11 cellular contexts compared by ENCODE assay signal in the genomic region with DNA sequence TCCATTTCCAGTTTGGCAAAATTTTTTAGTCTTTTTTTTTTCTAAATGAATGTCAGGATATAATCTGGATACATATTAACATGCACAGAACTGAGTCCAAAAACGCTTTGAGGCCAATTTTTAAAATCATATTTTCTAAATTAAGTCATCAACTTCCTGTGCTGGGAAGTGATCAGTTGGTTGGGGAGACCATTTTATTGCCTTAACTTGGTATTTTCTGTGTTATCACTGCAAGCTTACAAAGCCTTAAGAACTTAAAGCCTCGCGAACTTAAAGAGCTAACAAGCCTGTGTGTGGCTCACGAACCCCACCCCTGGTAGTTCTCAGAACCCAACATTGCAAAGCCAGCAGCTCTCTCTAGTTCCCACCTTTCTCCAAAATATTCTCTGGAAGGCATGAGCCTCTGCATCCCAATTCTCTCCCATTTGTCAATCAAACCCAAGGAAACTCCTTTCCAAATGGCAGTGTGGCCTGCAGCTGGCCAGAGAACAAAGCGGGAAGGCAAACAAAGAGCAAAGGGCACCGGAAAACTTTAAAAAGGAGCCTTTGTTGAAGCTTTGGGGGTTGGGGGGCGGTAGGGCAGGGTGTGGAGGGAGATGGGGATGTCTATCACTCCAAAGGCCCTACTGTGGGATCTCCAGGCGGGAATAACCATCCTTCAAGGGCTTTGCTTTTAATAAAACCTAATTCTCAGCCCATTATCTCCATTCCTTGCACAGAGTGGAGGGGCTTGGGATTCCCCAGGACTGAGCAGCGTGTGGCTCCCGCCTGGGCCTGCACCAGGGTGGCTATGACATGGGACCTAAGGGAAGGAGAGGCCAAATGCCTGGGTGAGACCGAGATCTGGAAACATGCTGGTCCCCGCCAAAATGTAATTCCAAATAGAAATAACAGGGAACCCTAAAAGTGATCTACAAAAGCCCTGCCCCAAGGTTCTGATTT.
DNase-seq lines count a peak whose midpoint lies in the region; ATAC-seq, FAIRE-seq and TF ChIP-seq lines count a peak whose summit lies in the region.
"Had no signal": no experiment of that assay in that cellular context is flagged by ENCODE, and none has a peak within 500 bp of the region (broad histone marks: within the 10 kb centered on the region; RNA-seq: fewer than 3 reads in every experiment).

No MANE protein-coding gene starts in this region.

- TF ChIP-seq RAD21 in K562 (CRISPR knock-in tag; conservative IDR thresholded peaks at IDR 0.05 in 1 of 2, IDR thresholded peaks at IDR 0.05 in 1 of 2), result no peak

- TF ChIP-seq EP300 in K562 (IDR thresholded peaks at IDR 0.05; ENCODE audit: low read length), result no peak

- peaks cover 60% of the 10 kb centered on the region for H3K79me2 ChIP-seq in K562 (ENCODE audit: control insufficient read depth, insufficient read depth, low read length)

- H3K9me1 ChIP-seq in K562 (ENCODE audit: control insufficient read depth, insufficient read depth, low read length), result no peaks in the 10 kb centered on the region

- H2AFZ ChIP-seq in K562 (ENCODE audit: low read depth, low read length) (no peak overlapping the region), neuronal stem cell (ENCODE audit: low read length) (no peak overlapping the region)

- intact Hi-C loops in K562 (cut with micrococcal nuclease) (no loop called here), dorsolateral prefrontal cortex (cut with DNase I) (no loop called here)

- H3K79me1 ChIP-seq in neuronal stem cell (ENCODE audit: low read depth, low read length), result peaks cover 7% of the 10 kb centered on the region

- WGBS in K562 (ENCODE audit: insufficient coverage, low coverage, missing lambda C conversion rate), result 68% methylated on average over 12 of the region's 12 CpGs
- no CpG with 5 or more reads among the region's 12 CpGs for WGBS in neuronal stem cell (ENCODE audit: extremely low coverage in 2 of 2, insufficient read length in 2 of 2, insufficient replicate concordance in 1 of 2), 2 donors

- H3K27me3 ChIP-seq in K562 (ENCODE audit: control insufficient read depth in 2 of 2, insufficient read depth in 2 of 2, low read length in 2 of 2), result no peaks in the 10 kb centered on the region
- H3K27me3 ChIP-seq in iPS-18a (ENCODE audit: control insufficient read depth, insufficient read depth, low read length), result peaks cover 64% of the 10 kb centered on the region
- no peaks in the 10 kb centered on the region for H3K27me3 ChIP-seq in neuronal stem cell (ENCODE audit: control insufficient read depth in 3 of 3, insufficient read depth in 3 of 3, low read depth in 1 of 3, low read length in 3 of 3)
- H3K27me3 ChIP-seq in dorsolateral prefrontal cortex, result no peaks in the 10 kb centered on the region
- H3K27me3 ChIP-seq in WERI-Rb-1 (ENCODE audit: insufficient read depth, low read depth, severe bottlenecking), result no peaks in the 10 kb centered on the region

- CTCF ChIA-PET in K562 (lab: Yijun Ruan, JAX; ENCODE audit: low intra/inter-chr PET ratio), result no interaction called here

- H3K9me3 ChIP-seq in K562 (replicated peaks; ENCODE audit: control insufficient read depth, insufficient read depth, low read depth, low read length), result no peaks in the 10 kb centered on the region
- no peaks in the 10 kb centered on the region for H3K9me3 ChIP-seq in iPS-18a (ENCODE audit: control insufficient read depth, low read depth, low read length)
- H3K9me3 ChIP-seq in neuronal stem cell (replicated peaks in 1 of 2; ENCODE audit: control insufficient read depth in 2 of 2, insufficient read depth in 1 of 2, low read depth in 1 of 2, low read length in 2 of 2), result peaks cover 0 to 9% of the 10 kb centered on the region in 2 donors
- H3K9me3 ChIP-seq in WERI-Rb-1 (ENCODE audit: severe bottlenecking), result no peaks in the 10 kb centered on the region

- H2BK120ac ChIP-seq in neuronal stem cell (ENCODE audit: low read depth, low read length), result peak overlapping the region; percentile 26

- H4K91ac ChIP-seq in neuronal stem cell (ENCODE audit: low read depth, low read length, poor library complexity), result no peak overlapping the region

- H3K4me2 ChIP-seq in K562 (ENCODE audit: insufficient read depth, low read length) (peak overlapping the region; percentile 10; the same call in 1 of the 2 replicates), neuronal stem cell (ENCODE audit: insufficient read depth, low read length, poor library complexity, severe bottlenecking) (no peak overlapping the region)

- ATAC-seq in K562 (peak; percentile 23; the same call in 1 of the 3 replicates), GM21360 (IDR thresholded peaks at IDR 0.05; ENCODE audit: unreplicated experiment) (no peak), HG03354 (IDR thresholded peaks at IDR 0.05; ENCODE audit: poor library complexity, severe bottlenecking, unreplicated experiment) (no peak)
- ATAC-seq: effector memory CD8-positive, alpha-beta T cell had no signal

- DNase-seq in ELR (ENCODE audit: low read depth) (peak; percentile 2), K562 (ENCODE audit: extremely low read depth in 1 of 4, low spot score in 3 of 4) (no peak), neuronal stem cell (ENCODE audit: low spot score) (peak; percentile 81), dorsolateral prefrontal cortex (no peak), WERI-Rb-1 (no peak)
- DNase-seq: activated gamma-delta T cell treated with Interleukin-2 at 50 U/mL for 16 hours; effector memory CD8-positive, alpha-beta T cell; NCI-H345 had no signal

- H3K4me3 ChIP-seq in K562 (no peak overlapping the region), iPS-18a (ENCODE audit: low read length) (peak overlapping the region; percentile 15), neuronal stem cell (ENCODE audit: low read length in 2 of 2) (no peak overlapping the region), dorsolateral prefrontal cortex (no peak overlapping the region), WERI-Rb-1 (ENCODE audit: low read depth, low read length) (no peak overlapping the region)

- no peak overlapping the region for H2BK15ac ChIP-seq in neuronal stem cell (ENCODE audit: low read length)

- peak; percentile 69 for FAIRE-seq in K562 (lab: Jason Lieb, UNC)

- no peak overlapping the region for H3K23ac ChIP-seq in neuronal stem cell (ENCODE audit: low read depth, low read length, poor library complexity)

- TF ChIP-seq POLR2A in K562 (conservative IDR thresholded peaks at IDR 0.05), result no peak

- H2BK12ac ChIP-seq in neuronal stem cell (ENCODE audit: low read length), result no peak overlapping the region

- peak overlapping the region; percentile 73 for H2AK5ac ChIP-seq in neuronal stem cell (ENCODE audit: low read depth, low read length)

- H3K4me1 ChIP-seq in K562 (replicated peaks in 1 of 2; ENCODE audit: control insufficient read depth in 2 of 2, insufficient read depth in 2 of 2, low read length in 2 of 2), result peaks cover 29 to 49% of the 10 kb centered on the region in 2 experiments
- peaks cover 26% of the 10 kb centered on the region for H3K4me1 ChIP-seq in iPS-18a (ENCODE audit: control insufficient read depth, low read depth, low read length)
- H3K4me1 ChIP-seq in neuronal stem cell (ENCODE audit: control insufficient read depth in 2 of 2, insufficient read depth in 1 of 2, low read depth in 1 of 2, low read length in 2 of 2), result peaks cover 16 to 28% of the 10 kb centered on the region in 2 donors

- H3K4ac ChIP-seq in neuronal stem cell (ENCODE audit: low read length), result no peak overlapping the region

- no peak overlapping the region for H4K8ac ChIP-seq in neuronal stem cell (ENCODE audit: low read depth, low read length)

- no peak for TF ChIP-seq CTCF in K562 (IDR thresholded peaks at IDR 0.05 in 2 of 3, conservative IDR thresholded peaks at IDR 0.05 in 1 of 3; ENCODE audit: insufficient read depth in 2 of 3, low read depth in 1 of 3, low read length in 3 of 3)
- no peak for TF ChIP-seq CTCF in dorsolateral prefrontal cortex (IDR thresholded peaks at IDR 0.05 in 54 of 56, conservative IDR thresholded peaks at IDR 0.05 in 2 of 56; ENCODE audit: low read depth in 1 of 56, partially characterized antibody in 56 of 56)
- TF ChIP-seq CTCF in WERI-Rb-1 (IDR thresholded peaks at IDR 0.05; ENCODE audit: low read depth, low read length), result no peak

- BruUV-seq in K562 (replicated peaks; lab: Mats Ljungman, UMichigan), result no TSS peak

- H3K36me3 ChIP-seq in K562 (ENCODE audit: control insufficient read depth, insufficient read depth, low read length) (peaks cover 27% of the 10 kb centered on the region; the same call in 2 of the 3 replicates), iPS-18a (ENCODE audit: control insufficient read depth, low read depth, low read length) (no peaks in the 10 kb centered on the region), neuronal stem cell (replicated peaks in 1 of 2; ENCODE audit: control insufficient read depth in 2 of 2, insufficient read depth in 2 of 2, low read length in 2 of 2) (peaks cover 0 to 33% of the 10 kb centered on the region in 2 donors), WERI-Rb-1 (no peaks in the 10 kb centered on the region)

- H3K27ac ChIP-seq in K562 (ENCODE audit: extremely low read depth, low read depth, low read length) (peak overlapping the region; percentile 21; the same call in 1 of the 3 replicates), iPS-18a (ENCODE audit: low read length) (no peak overlapping the region), neuronal stem cell (replicated peaks; ENCODE audit: low read length) (peak overlapping the region; percentile 93), dorsolateral prefrontal cortex (peak overlapping the region in 1 of 59 donors; percentile 9), WERI-Rb-1 (no peak overlapping the region)

- peaks cover 4% of the 10 kb centered on the region; the same call in 1 of the 2 replicates for H4K20me1 ChIP-seq in K562 (replicated peaks; ENCODE audit: control insufficient read depth, insufficient read depth, low read length)

- POLR2A ChIA-PET in K562 (lab: Yijun Ruan, JAX), result interaction anchor here (1.1 to 1.2 kb wide), 2 partner anchors 14 to 16 kb away, joined by 3 to 5 read pairs; no protein-coding TSS in a partner anchor

- in situ Hi-C loops in K562 (cut with MboI), result no loop called here

- peak overlapping the region; percentile 89 for H3K18ac ChIP-seq in neuronal stem cell (ENCODE audit: low read length)

- no peak overlapping the region for H3K14ac ChIP-seq in neuronal stem cell (ENCODE audit: low read length)

- H3K9ac ChIP-seq in K562 (ENCODE audit: insufficient read depth in 1 of 2, low read depth in 2 of 2, low read length in 2 of 2) (peak overlapping the region in 1 of 2 experiments; percentile 63; a peak in 2 of 4 replicates), iPS-18a (ENCODE audit: low read length) (peak overlapping the region; percentile 47), neuronal stem cell (ENCODE audit: low read depth, low read length, poor library complexity) (no peak overlapping the region)

- H2BK5ac ChIP-seq in neuronal stem cell (ENCODE audit: low read length), result no peak overlapping the region

TF ChIP-seq in K562, 482 proteins besides CTCF, POLR2A, EP300 and RAD21:
- no peak for TF ChIP-seq TRIM24 (IDR thresholded peaks at IDR 0.05)

Comparison
In these comparisons a context has a peak if more than half of its experiments do, and no peak if none do; other contexts are left out.
1. DNase-seq: peak in ELR (single experiment) and neuronal stem cell (single experiment); none in K562 (0 of 4), dorsolateral prefrontal cortex (0 of 10) and WERI-Rb-1 (single experiment).
2. H3K27ac ChIP-seq: peak in K562 (single experiment) and neuronal stem cell (single experiment); none in iPS-18a (single experiment) and WERI-Rb-1 (single experiment).